24 cellular contexts compared by ENCODE assay signal in genomic region chr20:42218566-42218965, GRCh38.
"Had no signal": no experiment of that assay in that cellular context is flagged by ENCODE, and none has a peak within 500 bp of the region (broad histone marks: within the 10 kb centered on the region; RNA-seq: fewer than 3 reads in every experiment).

No MANE protein-coding gene starts in this region.

- H3K27ac ChIP-seq: foreskin keratinocyte, hepatocyte, left lung, thoracic aorta had no signal

- H3K36me3 Mint-ChIP-seq: activated naive CD8-positive, alpha-beta T cell treated with anti-CD3 and anti-CD28 coated beads for 36 hours; immature natural killer cell; mesothelial cell of epicardium; naive thymus-derived CD8-positive, alpha-beta T cell; type B pancreatic cell had no signal

- DNase-seq: activated B cell treated with CpG ODN at 0.5 μM for 24 hours; activated CD4-positive, alpha-beta T cell treated with anti-CD3 and anti-CD28 coated beads for 36 hours; activated CD4-positive, alpha-beta T cell treated with anti-CD3 and anti-CD28 coated beads, Interleukin-2, amount 50 U/mL, for 4 hours; activated CD8-positive, alpha-beta memory T cell treated with anti-CD3 and anti-CD28 coated beads for 24 hours; activated CD8-positive, alpha-beta memory T cell treated with anti-CD3 and anti-CD28 coated beads, Interleukin-2, amount 50 U/mL, for 48 hours; activated naive CD4-positive, alpha-beta T cell treated with Interleukin-2 at 50 U/mL for 16 hours; activated naive CD8-positive, alpha-beta T cell treated with anti-CD3 and anti-CD28 coated beads for 36 hours; activated T-cell treated with anti-CD3 and anti-CD28 coated beads, Interleukin-2, amount 50 U/mL, for 48 hours; central memory CD4-positive, alpha-beta T cell; dermis blood vessel endothelial cell; effector CD8-positive, alpha-beta T cell; foreskin keratinocyte; immature natural killer cell; mammary epithelial cell; naive thymus-derived CD8-positive, alpha-beta T cell; stimulated activated CD4-positive, alpha-beta T cell treated with anti-CD3 and anti-CD28 coated beads, Interleukin-2, amount 100 ng/mL, for 48 hours; stimulated activated naive CD4-positive, alpha-beta T cell; T1000 had no signal

- H3K36me3 ChIP-seq: left lung, thoracic aorta had no signal

- ATAC-seq: activated CD4-positive, alpha-beta T cell treated with anti-CD3 and anti-CD28 coated beads for 36 hours; foreskin keratinocyte; left lung; naive thymus-derived CD8-positive, alpha-beta T cell had no signal

- H3K4me1 ChIP-seq: foreskin keratinocyte, left lung had no signal

- H3K27me3 ChIP-seq: foreskin keratinocyte, hepatocyte, left lung had no signal

- H3K9me3 Mint-ChIP-seq: mesothelial cell of epicardium, type B pancreatic cell had no signal

- H3K4me3 Mint-ChIP-seq: activated B cell treated with CpG ODN at 0.5 μM for 24 hours; activated CD4-positive, alpha-beta T cell treated with anti-CD3 and anti-CD28 coated beads for 36 hours; activated naive CD8-positive, alpha-beta T cell treated with anti-CD3 and anti-CD28 coated beads for 36 hours; immature natural killer cell; mesothelial cell of epicardium; naive thymus-derived CD8-positive, alpha-beta T cell; type B pancreatic cell had no signal

- H3K27ac Mint-ChIP-seq: activated B cell treated with CpG ODN at 0.5 μM for 24 hours; activated CD4-positive, alpha-beta T cell treated with anti-CD3 and anti-CD28 coated beads for 36 hours; activated naive CD8-positive, alpha-beta T cell treated with anti-CD3 and anti-CD28 coated beads for 36 hours; immature natural killer cell; mesothelial cell of epicardium; naive thymus-derived CD8-positive, alpha-beta T cell; progenitor cell of endocrine pancreas; type B pancreatic cell had no signal

- H3K4me1 Mint-ChIP-seq: activated B cell treated with CpG ODN at 0.5 μM for 24 hours; activated CD4-positive, alpha-beta T cell treated with anti-CD3 and anti-CD28 coated beads for 36 hours; activated naive CD8-positive, alpha-beta T cell treated with anti-CD3 and anti-CD28 coated beads for 36 hours; immature natural killer cell; mesothelial cell of epicardium; naive thymus-derived CD8-positive, alpha-beta T cell had no signal

- H3K27me3 Mint-ChIP-seq: activated B cell treated with CpG ODN at 0.5 μM for 24 hours; activated CD4-positive, alpha-beta T cell treated with anti-CD3 and anti-CD28 coated beads for 36 hours; activated naive CD8-positive, alpha-beta T cell treated with anti-CD3 and anti-CD28 coated beads for 36 hours; progenitor cell of endocrine pancreas had no signal

- H3K4me3 ChIP-seq: hepatocyte, left lung, thoracic aorta had no signal

- H3K9me3 ChIP-seq: left lung, thoracic aorta had no signal
